20 cellular contexts compared by ENCODE assay signal in genomic region chr22:30348395-30348794, GRCh38. TPM values are rescaled to one million over a fixed set of nuclear protein-coding genes. Genes with fewer than 3 reads are reported as not detected.
DNase-seq lines count a peak whose midpoint lies in the region; ATAC-seq and TF ChIP-seq lines count a peak whose summit lies in the region.
"Had no signal": no experiment of that assay in that cellular context is flagged by ENCODE, and none has a peak within 500 bp of the region (broad histone marks: within the 10 kb centered on the region; RNA-seq: fewer than 3 reads in every experiment).

No MANE protein-coding gene starts in this region.

- H3K27me3 ChIP-seq in AG04450 (ENCODE audit: control insufficient read depth, insufficient read depth, low read length) (no peaks in the 10 kb centered on the region), SK-N-SH (ENCODE audit: insufficient read depth) (no peaks in the 10 kb centered on the region)
- no peaks in the 10 kb centered on the region for H3K27me3 ChIP-seq in CD4-positive, alpha-beta memory T cell (ENCODE audit: insufficient read depth, low read length)
- no peaks in the 10 kb centered on the region for H3K27me3 ChIP-seq in naive thymus-derived CD4-positive, alpha-beta T cell (ENCODE audit: control insufficient read depth in 2 of 2, insufficient read depth in 2 of 2, low read length in 2 of 2)
- H3K27me3 ChIP-seq: BE2C, right atrium auricular region had no signal

- no peak for ATAC-seq in naive thymus-derived CD4-positive, alpha-beta T cell
- ATAC-seq in GM21390 (IDR thresholded peaks at IDR 0.05; ENCODE audit: unreplicated experiment), result no peak

- H3K79me2 ChIP-seq in SK-N-SH (ENCODE audit: insufficient read depth), result peaks cover 62% of the 10 kb centered on the region

- no peak for TF ChIP-seq RAD21 in SK-N-SH (IDR thresholded peaks at IDR 0.05; ENCODE audit: low read length)

- intact Hi-C loops in CD4-positive, alpha-beta memory T cell (cut with micrococcal nuclease), result no loop called here
- intact Hi-C loops in activated T-helper 2 cell treated with anti-CD3 and anti-CD28 coated beads, Interferon-gamma antibody, Interleukin-2, Interleukin-4, amounts not matched to agents 10 μg/mL and 5 μg/mL and 100 μg/mL, durations not matched to agents 14 hours and 24 hours and 36 hours (cut with micrococcal nuclease), result no loop called here
- intact Hi-C loops in naive thymus-derived CD4-positive, alpha-beta T cell (cut with micrococcal nuclease), result no loop called here

- H3K36me3 ChIP-seq in CD4-positive, alpha-beta memory T cell (ENCODE audit: insufficient read depth, low read length), result peaks cover 74% of the 10 kb centered on the region
- H3K36me3 ChIP-seq in naive thymus-derived CD4-positive, alpha-beta T cell (ENCODE audit: control insufficient read depth in 2 of 3, insufficient read depth in 3 of 3, low read length in 3 of 3), result peaks cover 42 to 95% (median 46%) of the 10 kb centered on the region in 3 experiments
- H3K36me3 ChIP-seq in SK-N-SH (replicated peaks in 1 of 2; ENCODE audit: control insufficient read depth in 1 of 2, insufficient read depth in 2 of 2, low read length in 1 of 2), result peaks cover 66 to 78% of the 10 kb centered on the region in 2 experiments

- WGBS in SK-N-SH (ENCODE audit: low lambda C conversion rate), result 94% methylated on average over 4 of the region's 4 CpGs

- TF ChIP-seq CTCF in AG04450 (IDR thresholded peaks at IDR 0.05; ENCODE audit: low read depth, low read length), result no peak
- TF ChIP-seq CTCF in SK-N-SH (IDR thresholded peaks at IDR 0.05), result no peak

- H3K9ac ChIP-seq in SK-N-SH, result no peak overlapping the region

- H3K4me3 ChIP-seq in AG04450 (ENCODE audit: low read depth, low read length) (no peak overlapping the region), SK-N-SH (ENCODE audit: low read depth in 2 of 2, low read length in 1 of 2) (no peak overlapping the region)
- H3K4me3 ChIP-seq in CD4-positive, alpha-beta memory T cell (ENCODE audit: low read length in 2 of 2), result no peak overlapping the region
- no peak overlapping the region for H3K4me3 ChIP-seq in naive thymus-derived CD4-positive, alpha-beta T cell (ENCODE audit: low read length)
- H3K4me3 ChIP-seq: right atrium auricular region, thoracic aorta had no signal

- peaks cover 79% of the 10 kb centered on the region for H3K4me1 ChIP-seq in CD4-positive, alpha-beta memory T cell (ENCODE audit: insufficient read depth, low read length)
- H3K4me1 ChIP-seq in naive thymus-derived CD4-positive, alpha-beta T cell (ENCODE audit: control insufficient read depth in 2 of 2, insufficient read depth in 2 of 2, low read length in 2 of 2), result peaks cover 15 to 24% of the 10 kb centered on the region in 2 donors
- H3K4me1 ChIP-seq in SK-N-SH (ENCODE audit: control insufficient read depth in 1 of 2, insufficient read depth in 2 of 2, low read depth in 1 of 2, low read length in 1 of 2), result no peaks in the 10 kb centered on the region
- H3K4me1 ChIP-seq: BE2C, right atrium auricular region had no signal

- H3K4me2 ChIP-seq in SK-N-SH, result no peak overlapping the region

- H4K20me1 ChIP-seq in SK-N-SH (ENCODE audit: insufficient read depth), result peaks cover 39% of the 10 kb centered on the region

- peak overlapping the region in 3 of 8 donors; percentile 39 to 65 (median 55) for H3K4me3 Mint-ChIP-seq in CD4-positive, alpha-beta memory T cell
- peak overlapping the region; percentile 15 for H3K4me3 Mint-ChIP-seq in activated T-helper 2 cell treated with anti-CD3 and anti-CD28 coated beads, Interferon-gamma antibody, Interleukin-2, Interleukin-4, amounts not matched to agents 10 μg/mL and 5 μg/mL and 100 μg/mL, durations not matched to agents 14 hours and 24 hours and 36 hours (ENCODE audit: low read depth)
- H3K4me3 Mint-ChIP-seq in naive thymus-derived CD4-positive, alpha-beta T cell, result peak overlapping the region in 4 of 10 donors; percentile 17 to 52 (median 34)
- H3K4me3 Mint-ChIP-seq: H9; mesothelial cell of epicardium; T-helper 2 cell treated with Interferon-gamma antibody and Interleukin-4, amounts not matched to agents 5 μg/mL and 100 μg/mL, for 36 hours had no signal

- H3K36me3 Mint-ChIP-seq in CD4-positive, alpha-beta memory T cell, result peaks cover 61 to 85% of the 10 kb centered on the region in 2 donors
- H3K36me3 Mint-ChIP-seq in activated T-helper 2 cell treated with anti-CD3 and anti-CD28 coated beads, Interferon-gamma antibody, Interleukin-2, Interleukin-4, amounts not matched to agents 10 μg/mL and 5 μg/mL and 100 μg/mL, durations not matched to agents 14 hours and 24 hours and 36 hours (ENCODE audit: low read depth), result peaks cover 85% of the 10 kb centered on the region
- peaks cover 2 to 44% (median 28%) of the 10 kb centered on the region in 5 donors for H3K36me3 Mint-ChIP-seq in naive thymus-derived CD4-positive, alpha-beta T cell

- H3F3A ChIP-seq in SK-N-SH (replicated peaks; ENCODE audit: insufficient read depth), result peaks cover 4% of the 10 kb centered on the region

- no peak overlapping the region for H2AFZ ChIP-seq in SK-N-SH (ENCODE audit: low read depth)

- no peaks in the 10 kb centered on the region for H3K27me3 Mint-ChIP-seq in CD4-positive, alpha-beta memory T cell
- no peaks in the 10 kb centered on the region for H3K27me3 Mint-ChIP-seq in activated T-helper 2 cell treated with anti-CD3 and anti-CD28 coated beads, Interferon-gamma antibody, Interleukin-2, Interleukin-4, amounts not matched to agents 10 μg/mL and 5 μg/mL and 100 μg/mL, durations not matched to agents 14 hours and 24 hours and 36 hours (ENCODE audit: low read depth)
- H3K27me3 Mint-ChIP-seq in naive thymus-derived CD4-positive, alpha-beta T cell, result no peaks in the 10 kb centered on the region

- H3K9me3 ChIP-seq in AG04450 (ENCODE audit: control insufficient read depth, insufficient read depth, low read length), result no peaks in the 10 kb centered on the region
- no peaks in the 10 kb centered on the region for H3K9me3 ChIP-seq in CD4-positive, alpha-beta memory T cell (ENCODE audit: control insufficient read depth in 1 of 2, low read length in 2 of 2)
- no peaks in the 10 kb centered on the region for H3K9me3 ChIP-seq in naive thymus-derived CD4-positive, alpha-beta T cell (ENCODE audit: control insufficient read depth in 2 of 3, low read length in 3 of 3)
- no peaks in the 10 kb centered on the region for H3K9me3 ChIP-seq in SK-N-SH
- H3K9me3 ChIP-seq: BE2C, right atrium auricular region, thoracic aorta had no signal

- H3K27ac Mint-ChIP-seq in CD4-positive, alpha-beta memory T cell, result peak overlapping the region; percentile 22 to 92 (median 66)
- peak overlapping the region; percentile 72 for H3K27ac Mint-ChIP-seq in activated T-helper 2 cell treated with anti-CD3 and anti-CD28 coated beads, Interferon-gamma antibody, Interleukin-2, Interleukin-4, amounts not matched to agents 10 μg/mL and 5 μg/mL and 100 μg/mL, durations not matched to agents 14 hours and 24 hours and 36 hours
- peak overlapping the region in 4 of 9 donors; percentile 34 to 75 (median 50) for H3K27ac Mint-ChIP-seq in naive thymus-derived CD4-positive, alpha-beta T cell
- H3K27ac Mint-ChIP-seq: mesothelial cell of epicardium had no signal

- no peaks in the 10 kb centered on the region for H3K9me2 ChIP-seq in SK-N-SH

- peak overlapping the region; percentile 52 for H3K27ac ChIP-seq in AG04450 (ENCODE audit: low read depth, low read length)
- no peak overlapping the region for H3K27ac ChIP-seq in CD4-positive, alpha-beta memory T cell (ENCODE audit: low read depth, low read length)
- peak overlapping the region; percentile 3 for H3K27ac ChIP-seq in naive thymus-derived CD4-positive, alpha-beta T cell (ENCODE audit: low read depth, low read length)
- no peak overlapping the region for H3K27ac ChIP-seq in SK-N-SH (ENCODE audit: low read depth in 2 of 2, low read length in 1 of 2)
- H3K27ac ChIP-seq: right atrium auricular region, thoracic aorta had no signal

- no peak for TF ChIP-seq EP300 in SK-N-SH (IDR thresholded peaks at IDR 0.05; ENCODE audit: borderline replicate concordance in 1 of 2, low read depth in 1 of 2, low read length in 1 of 2)

- H3K4me1 Mint-ChIP-seq in CD4-positive, alpha-beta memory T cell, result peaks cover 34 to 84% (median 56%) of the 10 kb centered on the region in 4 donors
- peaks cover 48% of the 10 kb centered on the region for H3K4me1 Mint-ChIP-seq in activated T-helper 2 cell treated with anti-CD3 and anti-CD28 coated beads, Interferon-gamma antibody, Interleukin-2, Interleukin-4, amounts not matched to agents 10 μg/mL and 5 μg/mL and 100 μg/mL, durations not matched to agents 14 hours and 24 hours and 36 hours (ENCODE audit: low read depth)
- peaks cover 29 to 75% (median 52%) of the 10 kb centered on the region in 7 donors for H3K4me1 Mint-ChIP-seq in naive thymus-derived CD4-positive, alpha-beta T cell
- H3K4me1 Mint-ChIP-seq: H9, mesothelial cell of epicardium had no signal

- no peak for DNase-seq in AG04450 (ENCODE audit: low read depth, low spot score)
- DNase-seq in CD4-positive, alpha-beta memory T cell, result no peak
- DNase-seq in activated T-helper 2 cell treated with anti-CD3 and anti-CD28 coated beads, Interferon-gamma antibody, Interleukin-2, Interleukin-4, amounts not matched to agents 10 μg/mL and 5 μg/mL and 100 μg/mL, durations not matched to agents 14 hours and 24 hours and 36 hours (ENCODE audit: low spot score), result no peak
- no peak for DNase-seq in naive thymus-derived CD4-positive, alpha-beta T cell
- DNase-seq in SK-N-SH, result no peak
- no peak for DNase-seq in UCSD-AML1 (lab: John Stamatoyannopoulos, UW; ENCODE audit: unreplicated experiment)
- DNase-seq: activated CD4-positive, alpha-beta T cell treated with anti-CD3 and anti-CD28 coated beads for 4 hours; activated gamma-delta T cell treated with Interleukin-2 at 50 U/mL for 16 hours; BE2C; DMS153; effector CD4-positive, alpha-beta T cell; H9; hippocampal formation; kidney; NCI-H1436 had no signal

- POLR2A ChIA-PET in AG04450 (lab: Yijun Ruan, JAX), result no interaction called here
- POLR2A ChIA-PET in CD4-positive, alpha-beta memory T cell (lab: Charles Lee; ENCODE audit: partially characterized antibody), result interaction anchor here (1.0 to 3.4 kb wide), 5 partner anchors 8 to 59 kb away, joined by 3 to 13 read pairs (median 6); partner anchors contain the start of genes CASTOR1, CCDC157, SF3A1 and TBC1D10A
- POLR2A ChIA-PET in naive thymus-derived CD4-positive, alpha-beta T cell (lab: Charles Lee), result interaction anchor here (1.1 kb wide), 1 partner anchor 12 kb away, joined by 4 read pairs; no protein-coding TSS in a partner anchor
- POLR2A ChIA-PET in SK-N-SH (lab: Yijun Ruan, JAX), result no interaction called here

- no peaks in the 10 kb centered on the region for H3K9me3 Mint-ChIP-seq in CD4-positive, alpha-beta memory T cell
- H3K9me3 Mint-ChIP-seq in activated T-helper 2 cell treated with anti-CD3 and anti-CD28 coated beads, Interferon-gamma antibody, Interleukin-2, Interleukin-4, amounts not matched to agents 10 μg/mL and 5 μg/mL and 100 μg/mL, durations not matched to agents 14 hours and 24 hours and 36 hours, result no peaks in the 10 kb centered on the region
- H3K9me3 Mint-ChIP-seq in naive thymus-derived CD4-positive, alpha-beta T cell, result no peaks in the 10 kb centered on the region
- H3K9me3 Mint-ChIP-seq: H9; mesothelial cell of epicardium; T-helper 2 cell treated with Interferon-gamma antibody and Interleukin-4, amounts not matched to agents 5 μg/mL and 100 μg/mL, for 36 hours had no signal

- CTCF ChIA-PET in AG04450 (lab: Charles Lee), result interaction anchor here (1.0 kb wide), 1 partner anchor 60 kb away, joined by 3 read pairs; no protein-coding TSS in a partner anchor
- CTCF ChIA-PET in CD4-positive, alpha-beta memory T cell (lab: Charles Lee; ENCODE audit: partially characterized antibody), result interaction anchor here (3.6 kb wide), 1 partner anchor 60 kb away, joined by 19 read pairs; the partner anchor contains the start of gene CASTOR1
- CTCF ChIA-PET in naive thymus-derived CD4-positive, alpha-beta T cell (lab: Charles Lee), result interaction anchor here (0.7 to 1.2 kb wide), 3 partner anchors 19 to 84 kb away, joined by 3 read pairs; no protein-coding TSS in a partner anchor
- CTCF ChIA-PET in SK-N-SH (lab: Yijun Ruan, JAX), result interaction anchor here (1.3 kb wide), 1 partner anchor 61 kb away, joined by 4 read pairs; no protein-coding TSS in a partner anchor

RNA-seq across cellular contexts. Expression of gene SF3A1, which starts 8.3 kb away (rescaled TPM):
- polyA plus RNA-seq in AG04450 (2011; rRNA removed), result 53.1 and 82.7 TPM in 2 replicates
- 110 and 164 TPM in 2 replicates for polyA minus RNA-seq in AG04450 (2011; rRNA and poly(A)+ RNA removed)
- 100 to 1,000 TPM; 279 to 301 TPM for total RNA-seq in CD4-positive, alpha-beta memory T cell
- polyA plus RNA-seq in CD4-positive, alpha-beta memory T cell, result 100 to 1,000 TPM in 1 of 2 donors, 10 to 100 TPM in 1; 44.0 to 155 TPM
- total RNA-seq in activated T-helper 2 cell treated with anti-CD3 and anti-CD28 coated beads, Interferon-gamma antibody, Interleukin-2, Interleukin-4, amounts not matched to agents 10 μg/mL and 5 μg/mL and 100 μg/mL, durations not matched to agents 14 hours and 24 hours and 36 hours, result 287 and 325 TPM in 2 replicates
- 100 to 1,000 TPM; 267 to 341 (median 284) TPM for total RNA-seq in naive thymus-derived CD4-positive, alpha-beta T cell
- polyA plus RNA-seq in naive thymus-derived CD4-positive, alpha-beta T cell, result 100 to 1,000 TPM in 1 of 2 donors, 10 to 100 TPM in 1; 83.2 to 115 TPM
- 37.5 and 75.2 TPM in 2 replicates for polyA plus RNA-seq in SK-N-SH (2012; rRNA removed)
- polyA plus RNA-seq in SK-N-SH (2012; cell fraction: cytosol; rRNA removed), result 57.9 and 75.1 TPM in 2 replicates
- polyA plus RNA-seq in SK-N-SH (2012; cell fraction: nucleus; rRNA removed), result 121 and 150 TPM in 2 replicates

RNA-seq across cellular contexts. Expression of gene CCDC157, which starts 8.4 kb away (rescaled TPM):
- polyA plus RNA-seq in AG04450 (2011; rRNA removed) (1.6 and 1.8 TPM in 2 replicates), SK-N-SH (2012; rRNA removed) (5.8 and 7.9 TPM in 2 replicates)
- polyA minus RNA-seq in AG04450 (2011; rRNA and poly(A)+ RNA removed), result 0.83 and 1.8 TPM in 2 replicates
- 1 to 10 TPM; 2.1 to 3.0 TPM for total RNA-seq in CD4-positive, alpha-beta memory T cell
- polyA plus RNA-seq in CD4-positive, alpha-beta memory T cell, result 1 to 10 TPM in 1 of 2 donors, under 1 TPM in 1; 0.38 to 3.9 TPM
- total RNA-seq in activated T-helper 2 cell treated with anti-CD3 and anti-CD28 coated beads, Interferon-gamma antibody, Interleukin-2, Interleukin-4, amounts not matched to agents 10 μg/mL and 5 μg/mL and 100 μg/mL, durations not matched to agents 14 hours and 24 hours and 36 hours, result 3.2 and 4.3 TPM in 2 replicates
- 1 to 10 TPM; 1.8 to 6.9 (median 3.2) TPM for total RNA-seq in naive thymus-derived CD4-positive, alpha-beta T cell
- polyA plus RNA-seq in naive thymus-derived CD4-positive, alpha-beta T cell, result 1 to 10 TPM; 1.4 to 2.1 TPM
- 3.3 and 5.5 TPM in 2 replicates for polyA plus RNA-seq in SK-N-SH (2012; cell fraction: cytosol; rRNA removed)
- polyA plus RNA-seq in SK-N-SH (2012; cell fraction: nucleus; rRNA removed), result 8.3 and 9.8 TPM in 2 replicates

RNA-seq across cellular contexts. Expression of gene TBC1D10A, which starts 21.7 kb away (rescaled TPM):
- polyA plus RNA-seq in AG04450 (2011; rRNA removed) (14.5 and 17.5 TPM in 2 replicates), SK-N-SH (2012; rRNA removed) (15.3 and 16.5 TPM in 2 replicates)
- polyA minus RNA-seq in AG04450 (2011; rRNA and poly(A)+ RNA removed), result 27.6 and 30.0 TPM in 2 replicates
- 10 to 100 TPM; 62.2 to 76.8 TPM for total RNA-seq in CD4-positive, alpha-beta memory T cell
- polyA plus RNA-seq in CD4-positive, alpha-beta memory T cell, result 10 to 100 TPM; 60.6 to 61.6 TPM
- 26.8 and 29.4 TPM in 2 replicates for total RNA-seq in activated T-helper 2 cell treated with anti-CD3 and anti-CD28 coated beads, Interferon-gamma antibody, Interleukin-2, Interleukin-4, amounts not matched to agents 10 μg/mL and 5 μg/mL and 100 μg/mL, durations not matched to agents 14 hours and 24 hours and 36 hours
- total RNA-seq in naive thymus-derived CD4-positive, alpha-beta T cell, result 10 to 100 TPM; 47.2 to 73.8 (median 70.9) TPM
- polyA plus RNA-seq in naive thymus-derived CD4-positive, alpha-beta T cell, result 10 to 100 TPM; 62.6 to 84.7 TPM
- 6.5 and 9.7 TPM in 2 replicates for polyA plus RNA-seq in SK-N-SH (2012; cell fraction: cytosol; rRNA removed)
- 27.1 and 28.3 TPM in 2 replicates for polyA plus RNA-seq in SK-N-SH (2012; cell fraction: nucleus; rRNA removed)

RNA-seq across cellular contexts. Expression of gene RNF215, which starts 38.8 kb away (rescaled TPM):
- 11.4 and 12.1 TPM in 2 replicates for polyA plus RNA-seq in AG04450 (2011; rRNA removed)
- polyA minus RNA-seq in AG04450 (2011; rRNA and poly(A)+ RNA removed), result 21.1 and 25.1 TPM in 2 replicates
- 1 to 10 TPM; 6.1 to 6.6 TPM for total RNA-seq in CD4-positive, alpha-beta memory T cell
- polyA plus RNA-seq in CD4-positive, alpha-beta memory T cell, result under 1 TPM; 0.29 to 0.53 TPM
- 17.2 and 19.3 TPM in 2 replicates for total RNA-seq in activated T-helper 2 cell treated with anti-CD3 and anti-CD28 coated beads, Interferon-gamma antibody, Interleukin-2, Interleukin-4, amounts not matched to agents 10 μg/mL and 5 μg/mL and 100 μg/mL, durations not matched to agents 14 hours and 24 hours and 36 hours
- total RNA-seq in naive thymus-derived CD4-positive, alpha-beta T cell, result 10 to 100 TPM in 1 of 5 experiments, 1 to 10 TPM in 4; 4.3 to 10.8 (median 5.3) TPM
- polyA plus RNA-seq in naive thymus-derived CD4-positive, alpha-beta T cell, result 1 to 10 TPM in 1 of 2 donors, under 1 TPM in 1; 0.08 to 1.1 TPM
- 28.6 and 37.2 TPM in 2 replicates for polyA plus RNA-seq in SK-N-SH (2012; rRNA removed)
- 9.9 and 17.0 TPM in 2 replicates for polyA plus RNA-seq in SK-N-SH (2012; cell fraction: cytosol; rRNA removed)
- 123 and 141 TPM in 2 replicates for polyA plus RNA-seq in SK-N-SH (2012; cell fraction: nucleus; rRNA removed)

RNA-seq across cellular contexts. Expression of gene SEC14L2, which starts 48.4 kb away (rescaled TPM):
- polyA plus RNA-seq in AG04450 (2011; rRNA removed), result 15.8 and 17.7 TPM in 2 replicates
- 21.5 and 33.0 TPM in 2 replicates for polyA minus RNA-seq in AG04450 (2011; rRNA and poly(A)+ RNA removed)
- 1 to 10 TPM; 6.0 to 8.6 TPM for total RNA-seq in CD4-positive, alpha-beta memory T cell
- 10 to 100 TPM in 1 of 2 donors, 1 to 10 TPM in 1; 9.7 to 13.8 TPM for polyA plus RNA-seq in CD4-positive, alpha-beta memory T cell
- 32.7 and 36.2 TPM in 2 replicates for total RNA-seq in activated T-helper 2 cell treated with anti-CD3 and anti-CD28 coated beads, Interferon-gamma antibody, Interleukin-2, Interleukin-4, amounts not matched to agents 10 μg/mL and 5 μg/mL and 100 μg/mL, durations not matched to agents 14 hours and 24 hours and 36 hours
- total RNA-seq in naive thymus-derived CD4-positive, alpha-beta T cell, result 100 to 1,000 TPM in 1 of 5 experiments, 10 to 100 TPM in 4; 10.7 to 147 (median 16.5) TPM
- 10 to 100 TPM; 12.7 to 20.7 TPM for polyA plus RNA-seq in naive thymus-derived CD4-positive, alpha-beta T cell
- 14.0 and 16.1 TPM in 2 replicates for polyA plus RNA-seq in SK-N-SH (2012; rRNA removed)
- polyA plus RNA-seq in SK-N-SH (2012; cell fraction: cytosol; rRNA removed), result 8.0 and 8.2 TPM in 2 replicates
- 28.8 and 40.7 TPM in 2 replicates for polyA plus RNA-seq in SK-N-SH (2012; cell fraction: nucleus; rRNA removed)

Comparison
In these comparisons a context has a peak if more than half of its experiments do, and no peak if none do; other contexts are left out.
1. H3K27ac ChIP-seq: peak in AG04450 (single experiment) and naive thymus-derived CD4-positive, alpha-beta T cell (single experiment); none in CD4-positive, alpha-beta memory T cell (single experiment) and SK-N-SH (0 of 2).
2. POLR2A ChIA-PET loops: an anchor here in CD4-positive, alpha-beta memory T cell (1.0 to 3.4 kb wide) and naive thymus-derived CD4-positive, alpha-beta T cell (1.1 kb wide); none called in AG04450 and SK-N-SH.